Comparison of ENCODE assay signal across 1 cellular context in genomic region chr9:98255064-98255577, GRCh38.
A peak's percentile ranks its signal among the peaks of the same experiment; 100 is the strongest.
TF ChIP-seq lines count a peak whose summit lies in the region.

No MANE protein-coding gene starts in this region.

TF ChIP-seq in K562, 482 proteins besides CTCF, POLR2A, EP300 and RAD21 (continued from another document):
- TF ChIP-seq KDM4B (IDR thresholded peaks at IDR 0.05; ENCODE audit: borderline replicate concordance in 2 of 2, low read depth in 1 of 2) (0 out of 4 replicates have a peak, but pooled peaks of 1 of the 2 experiments have one; percentile 19), ZSCAN29 (IDR thresholded peaks at IDR 0.05) (peak; percentile 25; the same call in 1 of the 2 replicates), PTBP1 (IDR thresholded peaks at IDR 0.05; ENCODE audit: low read depth, low read length) (0 out of 2 replicates have a peak, but pooled peaks have one; percentile 18), FOXA3 (CRISPR knock-in tag; conservative IDR thresholded peaks at IDR 0.05 in 1 of 2, IDR thresholded peaks at IDR 0.05 in 1 of 2) (peak in 1 of 2 experiments; percentile 39; a peak in 1 of 4 replicates), ZBTB34 (CRISPR knock-in tag; IDR thresholded peaks at IDR 0.05) (no peak), BRF2 (IDR thresholded peaks at IDR 0.05; ENCODE audit: borderline replicate concordance, insufficient read depth, insufficient read length) (no peak), HDAC2 (IDR thresholded peaks at IDR 0.05) (0 out of 2 replicates have a peak, but pooled peaks have one; percentile 14), CHD7 (IDR thresholded peaks at IDR 0.05; ENCODE audit: low read depth, low read length) (no peak), GATAD2A (IDR thresholded peaks at IDR 0.05) (0 out of 2 replicates have a peak, but pooled peaks have one; percentile 37), RBM17 (IDR thresholded peaks at IDR 0.05; ENCODE audit: borderline replicate concordance, low read depth, low read length) (no peak), BRD9 (IDR thresholded peaks at IDR 0.05; ENCODE audit: low read depth, partially characterized antibody) (peak; percentile 22), XRCC5 (IDR thresholded peaks at IDR 0.05; ENCODE audit: low read depth, low read length) (0 out of 2 replicates have a peak, but pooled peaks have one; percentile 8), ZNF224 (CRISPR knock-in tag; IDR thresholded peaks at IDR 0.05) (0 out of 2 replicates have a peak, but pooled peaks have one; percentile 26), MXI1 (IDR thresholded peaks at IDR 0.05; ENCODE audit: low read depth, low read length) (no peak), ZFX (CRISPR knock-in tag; IDR thresholded peaks at IDR 0.05) (no peak), ZNF561 (CRISPR knock-in tag; conservative IDR thresholded peaks at IDR 0.05) (no peak), ZNF23 (CRISPR knock-in tag; IDR thresholded peaks at IDR 0.05) (no peak), BCOR (IDR thresholded peaks at IDR 0.05) (0 out of 2 replicates have a peak, but pooled peaks have one; percentile 3), ZNF12 (CRISPR knock-in tag; IDR thresholded peaks at IDR 0.05) (no peak)
- TF ChIP-seq, protein P1, sequence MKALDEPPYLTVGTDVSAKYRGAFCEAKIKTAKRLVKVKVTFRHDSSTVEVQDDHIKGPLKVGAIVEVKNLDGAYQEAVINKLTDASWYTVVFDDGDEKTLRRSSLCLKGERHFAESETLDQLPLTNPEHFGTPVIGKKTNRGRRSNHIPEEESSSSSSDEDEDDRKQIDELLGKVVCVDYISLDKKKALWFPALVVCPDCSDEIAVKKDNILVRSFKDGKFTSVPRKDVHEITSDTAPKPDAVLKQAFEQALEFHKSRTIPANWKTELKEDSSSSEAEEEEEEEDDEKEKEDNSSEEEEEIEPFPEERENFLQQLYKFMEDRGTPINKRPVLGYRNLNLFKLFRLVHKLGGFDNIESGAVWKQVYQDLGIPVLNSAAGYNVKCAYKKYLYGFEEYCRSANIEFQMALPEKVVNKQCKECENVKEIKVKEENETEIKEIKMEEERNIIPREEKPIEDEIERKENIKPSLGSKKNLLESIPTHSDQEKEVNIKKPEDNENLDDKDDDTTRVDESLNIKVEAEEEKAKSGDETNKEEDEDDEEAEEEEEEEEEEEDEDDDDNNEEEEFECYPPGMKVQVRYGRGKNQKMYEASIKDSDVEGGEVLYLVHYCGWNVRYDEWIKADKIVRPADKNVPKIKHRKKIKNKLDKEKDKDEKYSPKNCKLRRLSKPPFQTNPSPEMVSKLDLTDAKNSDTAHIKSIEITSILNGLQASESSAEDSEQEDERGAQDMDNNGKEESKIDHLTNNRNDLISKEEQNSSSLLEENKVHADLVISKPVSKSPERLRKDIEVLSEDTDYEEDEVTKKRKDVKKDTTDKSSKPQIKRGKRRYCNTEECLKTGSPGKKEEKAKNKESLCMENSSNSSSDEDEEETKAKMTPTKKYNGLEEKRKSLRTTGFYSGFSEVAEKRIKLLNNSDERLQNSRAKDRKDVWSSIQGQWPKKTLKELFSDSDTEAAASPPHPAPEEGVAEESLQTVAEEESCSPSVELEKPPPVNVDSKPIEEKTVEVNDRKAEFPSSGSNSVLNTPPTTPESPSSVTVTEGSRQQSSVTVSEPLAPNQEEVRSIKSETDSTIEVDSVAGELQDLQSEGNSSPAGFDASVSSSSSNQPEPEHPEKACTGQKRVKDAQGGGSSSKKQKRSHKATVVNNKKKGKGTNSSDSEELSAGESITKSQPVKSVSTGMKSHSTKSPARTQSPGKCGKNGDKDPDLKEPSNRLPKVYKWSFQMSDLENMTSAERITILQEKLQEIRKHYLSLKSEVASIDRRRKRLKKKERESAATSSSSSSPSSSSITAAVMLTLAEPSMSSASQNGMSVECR (CRISPR knock-in tag; IDR thresholded peaks at IDR 0.05) = peak; percentile 57
- TF ChIP-seq, protein P2, sequence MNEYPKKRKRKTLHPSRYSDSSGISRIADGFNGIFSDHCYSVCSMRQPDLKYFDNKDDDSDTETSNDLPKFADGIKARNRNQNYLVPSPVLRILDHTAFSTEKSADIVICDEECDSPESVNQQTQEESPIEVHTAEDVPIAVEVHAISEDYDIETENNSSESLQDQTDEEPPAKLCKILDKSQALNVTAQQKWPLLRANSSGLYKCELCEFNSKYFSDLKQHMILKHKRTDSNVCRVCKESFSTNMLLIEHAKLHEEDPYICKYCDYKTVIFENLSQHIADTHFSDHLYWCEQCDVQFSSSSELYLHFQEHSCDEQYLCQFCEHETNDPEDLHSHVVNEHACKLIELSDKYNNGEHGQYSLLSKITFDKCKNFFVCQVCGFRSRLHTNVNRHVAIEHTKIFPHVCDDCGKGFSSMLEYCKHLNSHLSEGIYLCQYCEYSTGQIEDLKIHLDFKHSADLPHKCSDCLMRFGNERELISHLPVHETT (CRISPR knock-in tag; conservative IDR thresholded peaks at IDR 0.05 in 1 of 2, IDR thresholded peaks at IDR 0.05 in 1 of 2) = peak in 1 of 2 experiments; percentile 8; a peak in 1 of 4 replicates
- TF ChIP-seq, protein P3, sequence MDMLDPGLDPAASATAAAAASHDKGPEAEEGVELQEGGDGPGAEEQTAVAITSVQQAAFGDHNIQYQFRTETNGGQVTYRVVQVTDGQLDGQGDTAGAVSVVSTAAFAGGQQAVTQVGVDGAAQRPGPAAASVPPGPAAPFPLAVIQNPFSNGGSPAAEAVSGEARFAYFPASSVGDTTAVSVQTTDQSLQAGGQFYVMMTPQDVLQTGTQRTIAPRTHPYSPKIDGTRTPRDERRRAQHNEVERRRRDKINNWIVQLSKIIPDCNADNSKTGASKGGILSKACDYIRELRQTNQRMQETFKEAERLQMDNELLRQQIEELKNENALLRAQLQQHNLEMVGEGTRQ (CRISPR knock-in tag; IDR thresholded peaks at IDR 0.05) = no peak
- TF ChIP-seq, protein P4, sequence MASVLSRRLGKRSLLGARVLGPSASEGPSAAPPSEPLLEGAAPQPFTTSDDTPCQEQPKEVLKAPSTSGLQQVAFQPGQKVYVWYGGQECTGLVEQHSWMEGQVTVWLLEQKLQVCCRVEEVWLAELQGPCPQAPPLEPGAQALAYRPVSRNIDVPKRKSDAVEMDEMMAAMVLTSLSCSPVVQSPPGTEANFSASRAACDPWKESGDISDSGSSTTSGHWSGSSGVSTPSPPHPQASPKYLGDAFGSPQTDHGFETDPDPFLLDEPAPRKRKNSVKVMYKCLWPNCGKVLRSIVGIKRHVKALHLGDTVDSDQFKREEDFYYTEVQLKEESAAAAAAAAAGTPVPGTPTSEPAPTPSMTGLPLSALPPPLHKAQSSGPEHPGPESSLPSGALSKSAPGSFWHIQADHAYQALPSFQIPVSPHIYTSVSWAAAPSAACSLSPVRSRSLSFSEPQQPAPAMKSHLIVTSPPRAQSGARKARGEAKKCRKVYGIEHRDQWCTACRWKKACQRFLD (CRISPR knock-in tag; IDR thresholded peaks at IDR 0.05) = 0 out of 2 replicates have a peak, but pooled peaks have one; percentile 20
